Comparison of ENCODE assay signal across 1 cellular context in genomic region chr5:172006378-172007152, GRCh38.
TF ChIP-seq lines count a peak whose summit lies in the region.

TSS of gene FBXW11 (minus strand) at chr5:172006638. CDS start at chr5:172006502, 136 bp downstream.

TF ChIP-seq in HepG2, 621 proteins besides CTCF, POLR2A, EP300 and RAD21 (continued from another document and continues in another):
- TF ChIP-seq NR0B2 (CRISPR knock-in tag; IDR thresholded peaks at IDR 0.05) = peak; percentile 60; the same call in 1 of the 2 replicates
- peak; percentile 59 for TF ChIP-seq AGO2 (optimal IDR thresholded peaks at IDR 0.05; ENCODE audit: low read depth, low read length)
- peak; percentile 55 for TF ChIP-seq TEAD3 (CRISPR knock-in tag; optimal IDR thresholded peaks at IDR 0.05; ENCODE audit: borderline replicate concordance)
- TF ChIP-seq MED8 (CRISPR knock-in tag; IDR thresholded peaks at IDR 0.05; ENCODE audit: insufficient replicate concordance) = peak; percentile 49
- TF ChIP-seq ZNF468 (CRISPR knock-in tag; IDR thresholded peaks at IDR 0.05) = peak; percentile 26; the same call in 1 of the 2 replicates
- no peak for TF ChIP-seq SKI (IDR thresholded peaks at IDR 0.05; ENCODE audit: partially characterized antibody)
- no peak for TF ChIP-seq ZKSCAN1 (IDR thresholded peaks at IDR 0.05; ENCODE audit: low read length)
- no peak for TF ChIP-seq NPAS2 (CRISPR knock-in tag; IDR thresholded peaks at IDR 0.05; ENCODE audit: borderline replicate concordance)
- no peak for TF ChIP-seq NCOA1 (CRISPR knock-in tag; IDR thresholded peaks at IDR 0.05)
- peak; percentile 87 for TF ChIP-seq ZNF547 (CRISPR knock-in tag; IDR thresholded peaks at IDR 0.05)
- peak; percentile 86 for TF ChIP-seq DRAP1 (CRISPR knock-in tag; IDR thresholded peaks at IDR 0.05)
- 0 out of 2 replicates have a peak, but pooled peaks have one; percentile 28 for TF ChIP-seq ZNF768 (CRISPR knock-in tag; IDR thresholded peaks at IDR 0.05)
- peak; percentile 90 for TF ChIP-seq ZFX (CRISPR knock-in tag; IDR thresholded peaks at IDR 0.05; ENCODE audit: low read depth)
- no peak for TF ChIP-seq HNF1A (IDR thresholded peaks at IDR 0.05; ENCODE audit: low read depth)
- TF ChIP-seq HNF1A (CRISPR knock-in tag; IDR thresholded peaks at IDR 0.05; ENCODE audit: borderline replicate concordance) = peak; percentile 69
- TF ChIP-seq KDM5B (CRISPR knock-in tag; IDR thresholded peaks at IDR 0.05; ENCODE audit: borderline replicate concordance) = peak; percentile 29; the same call in 1 of the 2 replicates
- no peak for TF ChIP-seq ZNF773 (CRISPR knock-in tag; IDR thresholded peaks at IDR 0.05; ENCODE audit: borderline replicate concordance)
- TF ChIP-seq PRDM15 (CRISPR knock-in tag; IDR thresholded peaks at IDR 0.05) = no peak
- TF ChIP-seq ZNF432 (CRISPR knock-in tag; IDR thresholded peaks at IDR 0.05; ENCODE audit: borderline replicate concordance) = no peak
- peak; percentile 100 for TF ChIP-seq ZNF263 (CRISPR knock-in tag; IDR thresholded peaks at IDR 0.05)
- peak; percentile 96 for TF ChIP-seq POLR2G (IDR thresholded peaks at IDR 0.05; ENCODE audit: low read depth, low read length)
- peak; percentile 12; the same call in 1 of the 2 replicates for TF ChIP-seq ZNF629 (CRISPR knock-in tag; conservative IDR thresholded peaks at IDR 0.05)
- TF ChIP-seq ZNF703 (CRISPR knock-in tag; IDR thresholded peaks at IDR 0.05; ENCODE audit: borderline replicate concordance) = no peak
- TF ChIP-seq ZFP62 (CRISPR knock-in tag; IDR thresholded peaks at IDR 0.05) = 0 out of 2 replicates have a peak, but pooled peaks have one; percentile 84
- TF ChIP-seq CREB3 (CRISPR knock-in tag; IDR thresholded peaks at IDR 0.05) = 0 out of 2 replicates have a peak, but pooled peaks have one; percentile 13
- peak; percentile 12; the same call in 1 of the 2 replicates for TF ChIP-seq ZBTB21 (CRISPR knock-in tag; IDR thresholded peaks at IDR 0.05)
- no peak for TF ChIP-seq ZBTB39 (CRISPR knock-in tag; IDR thresholded peaks at IDR 0.05)
- TF ChIP-seq NR2F6 (IDR thresholded peaks at IDR 0.05) = no peak
- peak; percentile 39 for TF ChIP-seq NR2F6 (CRISPR knock-in tag; IDR thresholded peaks at IDR 0.05)
- TF ChIP-seq ZNF430 (CRISPR knock-in tag; IDR thresholded peaks at IDR 0.05) = 0 out of 2 replicates have a peak, but pooled peaks have one; percentile 41
- no peak; the same call in 1 of the 2 replicates for TF ChIP-seq SAFB2 (CRISPR knock-in tag; IDR thresholded peaks at IDR 0.05; ENCODE audit: borderline replicate concordance, low read depth)
- TF ChIP-seq ZNF770 (CRISPR knock-in tag; IDR thresholded peaks at IDR 0.05) = no peak
- TF ChIP-seq POLR2AphosphoS5 (IDR thresholded peaks at IDR 0.05; ENCODE audit: low read depth, low read length) = peak; percentile 97
- peak; percentile 93 for TF ChIP-seq UBTF (CRISPR knock-in tag; IDR thresholded peaks at IDR 0.05)
- TF ChIP-seq FOXA1 (IDR thresholded peaks at IDR 0.05) = no peak
- peak; percentile 11; the same call in 1 of the 2 replicates for TF ChIP-seq FOXA1 (CRISPR knock-in tag; IDR thresholded peaks at IDR 0.05)
- TF ChIP-seq FIP1L1 (IDR thresholded peaks at IDR 0.05; ENCODE audit: borderline replicate concordance, insufficient read depth, low read depth, low read length) = 0 out of 2 replicates have a peak, but pooled peaks have one; percentile 92
- peak; percentile 61; the same call in 1 of the 2 replicates for TF ChIP-seq SP140L (CRISPR knock-in tag; IDR thresholded peaks at IDR 0.05; ENCODE audit: borderline replicate concordance)
- TF ChIP-seq FOXM1 (CRISPR knock-in tag; IDR thresholded peaks at IDR 0.05) = no peak
- TF ChIP-seq ZNF280B (CRISPR knock-in tag; IDR thresholded peaks at IDR 0.05; ENCODE audit: borderline replicate concordance) = 0 out of 2 replicates have a peak, but pooled peaks have one; percentile 32
- TF ChIP-seq ZNF235 (CRISPR knock-in tag; IDR thresholded peaks at IDR 0.05; ENCODE audit: borderline replicate concordance) = peak; percentile 65; the same call in 1 of the 2 replicates
- peak; percentile 89 for TF ChIP-seq ZNF607 (CRISPR knock-in tag; IDR thresholded peaks at IDR 0.05; ENCODE audit: borderline replicate concordance)
